ENCODE assay signal across 39 cellular contexts in the genomic region with DNA sequence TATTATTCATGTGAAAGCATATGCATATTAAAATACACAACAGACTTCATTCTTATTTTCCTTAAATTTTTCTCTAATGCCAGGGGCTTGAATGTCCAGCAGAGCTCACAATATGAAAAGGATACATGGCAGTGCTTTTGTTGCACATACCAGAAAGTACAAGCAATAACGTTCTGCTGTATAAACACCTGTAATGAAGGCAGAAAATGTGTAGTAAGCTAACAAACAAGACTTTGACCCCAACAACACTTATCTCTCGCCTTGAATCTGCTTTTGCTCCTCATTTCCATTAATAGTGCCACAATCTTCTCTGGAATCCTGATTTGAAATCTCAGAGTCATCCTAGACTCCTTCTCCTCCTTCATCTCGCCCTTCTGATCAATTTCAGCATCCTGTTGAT.
"Had no signal": no experiment of that assay in that cellular context is flagged by ENCODE, and none has a peak within 500 bp of the region (broad histone marks: within the 10 kb centered on the region; RNA-seq: fewer than 3 reads in every experiment).

No MANE protein-coding gene starts in this region.

- H3K36me3 Mint-ChIP-seq: activated naive CD4-positive, alpha-beta T cell treated with anti-CD3 and anti-CD28 coated beads, Interleukin-2, amount 10 ng/mL, durations not matched to agents 7 days and 5 days; activated naive CD4-positive, alpha-beta T cell treated with anti-CD3 and anti-CD28 coated beads, Interleukin-2, amount 50 U/mL, for 24 hours; activated naive CD4-positive, alpha-beta T cell treated with anti-CD3 and anti-CD28 coated beads, Interleukin-2, amount 50 U/mL, for 72 hours; activated naive CD8-positive, alpha-beta T cell; activated naive CD8-positive, alpha-beta T cell treated with anti-CD3 and anti-CD28 coated beads for 36 hours; activated naive CD8-positive, alpha-beta T cell treated with anti-CD3 and anti-CD28 coated beads, Interleukin-2, amount 10 ng/mL, durations not matched to agents 7 days and 5 days; brain had no signal

- H3K4me1 ChIP-seq: adrenal gland, ascending aorta, body of pancreas, breast epithelium had no signal

- H3K9me3 Mint-ChIP-seq: activated naive CD8-positive, alpha-beta T cell treated with anti-CD3 and anti-CD28 coated beads, Interleukin-2, amount 10 ng/mL, durations not matched to agents 7 days and 5 days; activated T-cell treated with anti-CD3 and anti-CD28 coated beads, Interleukin-2, amount 50 U/mL, for 24 hours; brain had no signal

- H3K27me3 Mint-ChIP-seq: activated naive CD4-positive, alpha-beta T cell treated with anti-CD3 and anti-CD28 coated beads, Interleukin-2, amount 10 ng/mL, durations not matched to agents 7 days and 5 days; activated naive CD4-positive, alpha-beta T cell treated with anti-CD3 and anti-CD28 coated beads, Interleukin-2, amount 50 U/mL, for 24 hours; activated naive CD8-positive, alpha-beta T cell; activated naive CD8-positive, alpha-beta T cell treated with anti-CD3 and anti-CD28 coated beads for 36 hours; activated naive CD8-positive, alpha-beta T cell treated with anti-CD3 and anti-CD28 coated beads, Interleukin-2, amount 10 ng/mL, durations not matched to agents 7 days and 5 days; activated naive CD8-positive, alpha-beta T cell treated with anti-CD3 and anti-CD28 coated beads, Interleukin-2, amount 50 U/mL, for 24 hours; activated T-helper 17 cell treated with anti-CD3 and anti-CD28 coated beads, Interleukin-2, amount 50 U/mL, for 72 hours; brain; central memory CD8-positive, alpha-beta T cell had no signal

- H3K4me1 Mint-ChIP-seq: activated naive CD4-positive, alpha-beta T cell treated with anti-CD3 and anti-CD28 coated beads, Interleukin-2, amount 10 ng/mL, durations not matched to agents 7 days and 5 days; activated naive CD4-positive, alpha-beta T cell treated with anti-CD3 and anti-CD28 coated beads, Interleukin-2, amount 50 U/mL, for 24 hours; activated naive CD8-positive, alpha-beta T cell treated with anti-CD3 and anti-CD28 coated beads for 36 hours; activated naive CD8-positive, alpha-beta T cell treated with anti-CD3 and anti-CD28 coated beads, Interleukin-2, amount 10 ng/mL, durations not matched to agents 7 days and 5 days; activated naive CD8-positive, alpha-beta T cell treated with anti-CD3 and anti-CD28 coated beads, Interleukin-2, amount 50 U/mL, for 24 hours; activated T-helper 17 cell treated with anti-CD3 and anti-CD28 coated beads, Interleukin-2, amount 50 U/mL, for 72 hours; brain; central memory CD8-positive, alpha-beta T cell had no signal

- H3K36me3 ChIP-seq: adrenal gland, ascending aorta, brain microvascular endothelial cell, breast epithelium, cardiac muscle cell had no signal

- H3K9me3 ChIP-seq: adrenal gland, ascending aorta, body of pancreas, breast epithelium had no signal

- H3K4me3 Mint-ChIP-seq: activated naive CD4-positive, alpha-beta T cell treated with anti-CD3 and anti-CD28 coated beads for 36 hours; activated naive CD4-positive, alpha-beta T cell treated with anti-CD3 and anti-CD28 coated beads, Interleukin-2, amount 10 ng/mL, durations not matched to agents 7 days and 5 days; activated naive CD4-positive, alpha-beta T cell treated with anti-CD3 and anti-CD28 coated beads, Interleukin-2, amount 50 U/mL, for 24 hours; activated naive CD8-positive, alpha-beta T cell; activated naive CD8-positive, alpha-beta T cell treated with anti-CD3 and anti-CD28 coated beads for 36 hours; activated naive CD8-positive, alpha-beta T cell treated with anti-CD3 and anti-CD28 coated beads, Interleukin-2, amount 10 ng/mL, durations not matched to agents 7 days and 5 days; activated naive CD8-positive, alpha-beta T cell treated with anti-CD3 and anti-CD28 coated beads, Interleukin-2, amount 50 U/mL, for 24 hours; activated T-cell treated with anti-CD3 and anti-CD28 coated beads, Interleukin-2, amount 50 U/mL, for 24 hours; activated T-cell treated with anti-CD3 and anti-CD28 coated beads, Interleukin-2, amount 50 U/mL, for 4 hours; activated T-cell treated with anti-CD3 and anti-CD28 coated beads, Interleukin-2, amount 50 U/mL, for 72 hours; activated T-helper 1 cell treated with anti-CD3 and anti-CD28 coated beads, Interleukin-12 subunit alpha, Interleukin-12 subunit beta, Interleukin-2, Interleukin-4 antibody, amounts not matched to agents 30 ng/mL and 10 ng/mL and 1 ng/mL, durations not matched to agents 14 hours and 24 hours and 36 hours; activated T-helper 17 cell treated with anti-CD3 and anti-CD28 coated beads, Interleukin-2, amount 50 U/mL, for 72 hours; brain; central memory CD8-positive, alpha-beta T cell had no signal

- ATAC-seq: activated naive CD4-positive, alpha-beta T cell treated with anti-CD3 and anti-CD28 coated beads, Interleukin-2, amount 50 U/mL, for 72 hours; activated naive CD8-positive, alpha-beta T cell treated with anti-CD3 and anti-CD28 coated beads, Interleukin-2, amount 50 U/mL, for 24 hours; activated T-cell treated with anti-CD3 and anti-CD28 coated beads, Interleukin-2, amount 50 U/mL, for 4 hours; activated T-cell treated with anti-CD3 and anti-CD28 coated beads, Interleukin-2, amount 50 U/mL, for 72 hours; activated T-helper 17 cell treated with anti-CD3 and anti-CD28 coated beads, Interleukin-2, amount 50 U/mL, for 72 hours; body of pancreas had no signal

- H3K27me3 ChIP-seq: ascending aorta, body of pancreas, brain microvascular endothelial cell, cardiac muscle cell had no signal

- FAIRE-seq: bronchial epithelial cell had no signal

- H3K27ac Mint-ChIP-seq: activated naive CD4-positive, alpha-beta T cell treated with anti-CD3 and anti-CD28 coated beads for 36 hours; activated naive CD4-positive, alpha-beta T cell treated with anti-CD3 and anti-CD28 coated beads, Interleukin-2, amount 10 ng/mL, durations not matched to agents 7 days and 5 days; activated naive CD4-positive, alpha-beta T cell treated with anti-CD3 and anti-CD28 coated beads, Interleukin-2, amount 50 U/mL, for 24 hours; activated naive CD4-positive, alpha-beta T cell treated with anti-CD3 and anti-CD28 coated beads, Interleukin-2, amount 50 U/mL, for 72 hours; activated naive CD8-positive, alpha-beta T cell; activated naive CD8-positive, alpha-beta T cell treated with anti-CD3 and anti-CD28 coated beads for 36 hours; activated naive CD8-positive, alpha-beta T cell treated with anti-CD3 and anti-CD28 coated beads, Interleukin-2, amount 10 ng/mL, durations not matched to agents 7 days and 5 days; activated naive CD8-positive, alpha-beta T cell treated with anti-CD3 and anti-CD28 coated beads, Interleukin-2, amount 50 U/mL, for 24 hours; activated T-cell treated with anti-CD3 and anti-CD28 coated beads, Interleukin-2, amount 50 U/mL, for 24 hours; activated T-cell treated with anti-CD3 and anti-CD28 coated beads, Interleukin-2, amount 50 U/mL, for 72 hours; activated T-helper 1 cell treated with anti-CD3 and anti-CD28 coated beads, Interleukin-12 subunit alpha, Interleukin-12 subunit beta, Interleukin-2, Interleukin-4 antibody, amounts not matched to agents 30 ng/mL and 10 ng/mL and 1 ng/mL, durations not matched to agents 14 hours and 24 hours and 36 hours; activated T-helper 17 cell treated with anti-CD3 and anti-CD28 coated beads, Interleukin-2, amount 50 U/mL, for 72 hours; activated T-helper 2 cell treated with anti-CD3 and anti-CD28 coated beads, Interferon-gamma antibody, Interleukin-2, Interleukin-4, amounts not matched to agents 10 μg/mL and 5 μg/mL and 100 μg/mL, durations not matched to agents 14 hours and 24 hours and 36 hours had no signal

- H3K4me3 ChIP-seq: adrenal gland, ascending aorta, body of pancreas, breast epithelium, cardiac muscle cell had no signal

- H3K27ac ChIP-seq: adrenal gland, ascending aorta, body of pancreas, brain microvascular endothelial cell, breast epithelium, cardiac muscle cell had no signal

- DNase-seq: activated effector memory CD4-positive, alpha-beta T cell treated with anti-CD3 and anti-CD28 coated beads, Interleukin-2, amount 50 U/mL, for 16 hours; activated effector memory CD4-positive, alpha-beta T cell treated with Interleukin-2 at 50 U/mL for 16 hours; activated gamma-delta T cell; activated gamma-delta T cell treated with Interleukin-2 at 50 U/mL for 16 hours; activated naive CD4-positive, alpha-beta T cell; activated naive CD4-positive, alpha-beta T cell treated with anti-CD3 and anti-CD28 coated beads for 36 hours; activated naive CD4-positive, alpha-beta T cell treated with anti-CD3 and anti-CD28 coated beads, Interleukin-2, amount 10 ng/mL, durations not matched to agents 7 days and 5 days; activated naive CD4-positive, alpha-beta T cell treated with anti-CD3 and anti-CD28 coated beads, Interleukin-2, amount 50 U/mL, for 16 hours; activated naive CD4-positive, alpha-beta T cell treated with Interleukin-2 at 50 U/mL for 16 hours; activated naive CD8-positive, alpha-beta T cell treated with anti-CD3 and anti-CD28 coated beads for 36 hours; activated naive CD8-positive, alpha-beta T cell treated with anti-CD3 and anti-CD28 coated beads, Interleukin-2, amount 10 ng/mL, durations not matched to agents 7 days and 5 days; activated naive CD8-positive, alpha-beta T cell treated with anti-CD3 and anti-CD28 coated beads, Interleukin-2, amount 50 U/mL, for 24 hours; activated T-cell treated with anti-CD3 and anti-CD28 coated beads for 4 hours; activated T-cell treated with anti-CD3 and anti-CD28 coated beads, Interleukin-2, amount 50 U/mL, for 1 hour; activated T-cell treated with anti-CD3 and anti-CD28 coated beads, Interleukin-2, amount 50 U/mL, for 24 hours; activated T-cell treated with anti-CD3 and anti-CD28 coated beads, Interleukin-2, amount 50 U/mL, for 4 hours; activated T-cell treated with anti-CD3 and anti-CD28 coated beads, Interleukin-2, amount 50 U/mL, for 48 hours; activated T-cell treated with anti-CD3 and anti-CD28 coated beads, Interleukin-2, amount 50 U/mL, for 72 hours; adrenal gland; amygdala; anterior cingulate cortex; aorta; body of pancreas; brain microvascular endothelial cell; caudate nucleus; central memory CD4-positive, alpha-beta T cell; cerebellar nuclear complex had no signal
